ENCODE assay signal across 21 cellular contexts in genomic region chr7:100640438-100641410, GRCh38. TPM values are rescaled to one million over a fixed set of nuclear protein-coding genes. Genes with fewer than 3 reads are reported as not detected.
"Had no signal": no experiment of that assay in that cellular context is flagged by ENCODE, and none has a peak within 500 bp of the region (broad histone marks: within the 10 kb centered on the region; RNA-seq: fewer than 3 reads in every experiment).

No MANE protein-coding gene starts in this region.

- ATAC-seq: gastrocnemius medialis; naive thymus-derived CD4-positive, alpha-beta T cell had no signal

- H3K4me3 ChIP-seq: breast epithelium, coronary artery, gastrocnemius medialis, heart left ventricle had no signal

- H3K36me3 Mint-ChIP-seq: activated naive CD4-positive, alpha-beta T cell treated with anti-CD3 and anti-CD28 coated beads, Interleukin-2, amount 50 U/mL, for 24 hours had no signal

- DNase-seq: activated CD4-positive, alpha-beta T cell treated with anti-CD3 and anti-CD28 coated beads, Interleukin-2, amount 10 ng/mL, durations not matched to agents 24 days and 14 days; activated CD4-positive, CD25-positive, alpha-beta regulatory T cell; activated gamma-delta T cell; gastrocnemius medialis; heart left ventricle; mesenchymal stem cell; naive thymus-derived CD4-positive, alpha-beta T cell; posterior cingulate gyrus; stimulated activated CD8-positive, alpha-beta memory T cell treated with anti-CD3 and anti-CD28 coated beads, Interleukin-4, amount 100 ng/mL, for 48 hours; stimulated activated naive CD4-positive, alpha-beta T cell had no signal

- H3K27ac ChIP-seq: breast epithelium, coronary artery, gastrocnemius medialis, heart left ventricle had no signal

- H3K9me3 Mint-ChIP-seq: activated CD4-positive, alpha-beta T cell treated with anti-CD3 and anti-CD28 coated beads, Interleukin-2, amount 10 ng/mL, durations not matched to agents 24 days and 14 days; activated naive CD4-positive, alpha-beta T cell treated with anti-CD3 and anti-CD28 coated beads, Interleukin-2, amount 50 U/mL, for 24 hours; naive thymus-derived CD4-positive, alpha-beta T cell had no signal

- H3K4me1 Mint-ChIP-seq: activated CD4-positive, alpha-beta T cell treated with anti-CD3 and anti-CD28 coated beads, Interleukin-2, amount 10 ng/mL, durations not matched to agents 24 days and 14 days; activated naive CD4-positive, alpha-beta T cell treated with anti-CD3 and anti-CD28 coated beads, Interleukin-2, amount 50 U/mL, for 24 hours had no signal

- H3K4me3 Mint-ChIP-seq: activated CD4-positive, alpha-beta T cell treated with anti-CD3 and anti-CD28 coated beads, Interleukin-2, amount 10 ng/mL, durations not matched to agents 24 days and 14 days; activated naive CD4-positive, alpha-beta T cell treated with anti-CD3 and anti-CD28 coated beads, Interleukin-2, amount 50 U/mL, for 24 hours; naive thymus-derived CD4-positive, alpha-beta T cell had no signal

- H3K27me3 Mint-ChIP-seq: activated naive CD4-positive, alpha-beta T cell treated with anti-CD3 and anti-CD28 coated beads, Interleukin-2, amount 50 U/mL, for 24 hours had no signal

- H3K4me1 ChIP-seq: breast epithelium, gastrocnemius medialis, heart left ventricle had no signal

- H3K36me3 ChIP-seq: breast epithelium, gastrocnemius medialis, heart left ventricle had no signal

- H3K9me3 ChIP-seq: breast epithelium, gastrocnemius medialis, heart left ventricle had no signal

- H3K27ac Mint-ChIP-seq: activated CD4-positive, alpha-beta T cell treated with anti-CD3 and anti-CD28 coated beads, Interleukin-2, amount 10 ng/mL, durations not matched to agents 24 days and 14 days; activated naive CD4-positive, alpha-beta T cell treated with anti-CD3 and anti-CD28 coated beads, Interleukin-2, amount 50 U/mL, for 24 hours; naive thymus-derived CD4-positive, alpha-beta T cell had no signal

- FAIRE-seq: astrocyte, TTC549 had no signal

RNA-seq across cellular contexts. Expression of gene ACTL6B, which starts 15.5 kb away (rescaled TPM):
- total RNA-seq: activated CD4-positive, alpha-beta T cell treated with anti-CD3 and anti-CD28 coated beads, Interleukin-2, amount 10 ng/mL, durations not matched to agents 24 days and 14 days; activated CD8-positive, alpha-beta memory T cell treated with anti-CD3 and anti-CD28 coated beads for 36 hours; astrocyte; breast epithelium; gastrocnemius medialis; heart left ventricle; lower leg skin; naive thymus-derived CD4-positive, alpha-beta T cell; renal cortical epithelial cell; T-helper 2 cell treated with Interferon-gamma antibody and Interleukin-4, amounts not matched to agents 100 ng/mL and 5 ng/mL, for 36 hours; ureter had no signal
- polyA plus RNA-seq: esophagus; heart left ventricle; naive thymus-derived CD4-positive, alpha-beta T cell had no signal
